9 cellular contexts compared by ENCODE assay signal in genomic region chr17:76267051-76267576, GRCh38. TPM values are rescaled to one million over a fixed set of nuclear protein-coding genes. Genes with fewer than 3 reads are reported as not detected.
DNase-seq lines count a peak whose midpoint lies in the region; ATAC-seq and TF ChIP-seq lines count a peak whose summit lies in the region.
"Had no signal": no experiment of that assay in that cellular context is flagged by ENCODE, and none has a peak within 500 bp of the region (broad histone marks: within the 10 kb centered on the region; RNA-seq: fewer than 3 reads in every experiment).

No MANE protein-coding gene starts in this region.

- no peak overlapping the region for H3K56ac ChIP-seq in IMR-90 (ENCODE audit: extremely low read depth, insufficient read depth, low read length)

- intact Hi-C loops in IMR-90 (cut with micrococcal nuclease) = loop anchor here (5.0 kb wide), 1 partner anchor 130 kb away; no protein-coding TSS in a partner anchor
- intact Hi-C loops in breast epithelium (cut with DNase I; ENCODE audit: low total_unique reads) = no loop called here

- DNase-seq in IMR-90 = no peak
- DNase-seq in breast epithelium (ENCODE audit: low spot score in 2 of 2) = no peak
- DNase-seq in DMS153 treated with DMSO at 0.1 percent for 48 hours (lab: John Stamatoyannopoulos, UW; ENCODE audit: unreplicated experiment) = no peak
- no peak for DNase-seq in NCI-H2227 treated with DMSO at 0.1 percent for 48 hours (lab: John Stamatoyannopoulos, UW)
- DNase-seq: NCI-H2029 treated with DMSO at 0.1 percent for 48 hours had no signal

- H3K9ac ChIP-seq in IMR-90 (ENCODE audit: low read depth, low read length) (no peak overlapping the region), mucosa of rectum (ENCODE audit: low read depth in 1 of 2, low read length in 2 of 2) (peak overlapping the region; percentile 85 to 86)

- no peak overlapping the region for H3K18ac ChIP-seq in IMR-90 (ENCODE audit: low read depth, low read length)

- peak overlapping the region; percentile 79 for H3K27ac ChIP-seq in ACC112 (ENCODE audit: low read depth, low read length)
- H3K27ac ChIP-seq in IMR-90 (ENCODE audit: insufficient read depth, low read length) = peak overlapping the region; percentile 34; the same call in 1 of the 2 replicates
- peak overlapping the region; percentile 97 to 99 for H3K27ac ChIP-seq in breast epithelium
- peak overlapping the region; percentile 89 to 93 for H3K27ac ChIP-seq in mucosa of rectum (ENCODE audit: low read depth in 2 of 2, low read length in 2 of 2)

- ATAC-seq in IMR-90 (ENCODE audit: low read depth) (no peak), HG02870 (IDR thresholded peaks at IDR 0.05; ENCODE audit: unreplicated experiment) (no peak), HG03095 (IDR thresholded peaks at IDR 0.05; ENCODE audit: unreplicated experiment) (no peak)

- no peak for TF ChIP-seq RAD21 in IMR-90 (IDR thresholded peaks at IDR 0.05; ENCODE audit: low read length)

- H3K4me3 ChIP-seq in ACC112 (ENCODE audit: low read depth, low read length) = peak overlapping the region; percentile 84
- H3K4me3 ChIP-seq in IMR-90 (ENCODE audit: insufficient read depth, low read depth, low read length) = no peak overlapping the region
- H3K4me3 ChIP-seq in breast epithelium = peak overlapping the region; percentile 95 to 97 (median 97)
- H3K4me3 ChIP-seq in mucosa of rectum (ENCODE audit: low read length in 2 of 2) = peak overlapping the region; percentile 60 to 89

- H3K9me1 ChIP-seq in IMR-90 (ENCODE audit: insufficient read depth, low read length) = peaks cover 10% of the 10 kb centered on the region

- peak overlapping the region; percentile 96 for H4K91ac ChIP-seq in IMR-90 (ENCODE audit: insufficient read depth, low read depth, low read length)

- no peaks in the 10 kb centered on the region for H3K36me3 ChIP-seq in ACC112 (ENCODE audit: insufficient read depth, low read length)
- H3K36me3 ChIP-seq in IMR-90 (ENCODE audit: control insufficient read depth, insufficient read depth, low read length) = peaks cover 8% of the 10 kb centered on the region
- H3K36me3 ChIP-seq in breast epithelium = no peaks in the 10 kb centered on the region
- peaks cover 16 to 18% of the 10 kb centered on the region in 2 donors for H3K36me3 ChIP-seq in mucosa of rectum (ENCODE audit: control insufficient read depth in 2 of 2, insufficient read depth in 2 of 2, low read length in 2 of 2)

- 0 out of 2 replicates have a peak overlapping the region, but pooled peaks have one; percentile 26 for H2BK120ac ChIP-seq in IMR-90 (ENCODE audit: low read depth, low read length)

- TF ChIP-seq CTCF in IMR-90 (conservative IDR thresholded peaks at IDR 0.05; ENCODE audit: low read depth, low read length) = no peak
- no peak for TF ChIP-seq CTCF in breast epithelium (IDR thresholded peaks at IDR 0.05)

- no peaks in the 10 kb centered on the region for H3K27me3 ChIP-seq in ACC112 (ENCODE audit: insufficient read depth, low read length)
- H3K27me3 ChIP-seq in IMR-90 (ENCODE audit: control insufficient read depth, insufficient read depth, low read length) = no peaks in the 10 kb centered on the region
- H3K27me3 ChIP-seq in breast epithelium = no peaks in the 10 kb centered on the region
- H3K27me3 ChIP-seq in mucosa of rectum (ENCODE audit: control insufficient read depth in 2 of 2, insufficient read depth in 2 of 2, low read length in 2 of 2) = no peaks in the 10 kb centered on the region

- H2AK9ac ChIP-seq in IMR-90 (replicated peaks; ENCODE audit: low read depth, low read length, poor library complexity) = peak overlapping the region; percentile 98

- H3K79me1 ChIP-seq in IMR-90 (ENCODE audit: low read depth in 1 of 2, low read length in 2 of 2) = peaks cover 32 to 64% of the 10 kb centered on the region in 2 experiments

- H3K79me2 ChIP-seq in ACC112 (ENCODE audit: control insufficient read depth, insufficient read depth, low read length, unreplicated experiment) = peaks cover 43% of the 10 kb centered on the region

- H3K9me3 ChIP-seq in IMR-90 (ENCODE audit: control insufficient read depth, insufficient read depth, low read length) (no peaks in the 10 kb centered on the region), breast epithelium (no peaks in the 10 kb centered on the region), mucosa of rectum (ENCODE audit: control insufficient read depth in 2 of 2, low read length in 2 of 2) (no peaks in the 10 kb centered on the region)

- BruUV-seq in IMR-90 (replicated peaks; lab: Mats Ljungman, UMichigan) = no TSS peak

- no peak overlapping the region for H2BK15ac ChIP-seq in IMR-90 (ENCODE audit: low read depth, low read length)

- in situ Hi-C loops in IMR-90 (cut with MboI; ENCODE audit: low sequenced_read_pairs) = no loop called here

- no peaks in the 10 kb centered on the region for H4K20me1 ChIP-seq in IMR-90 (ENCODE audit: insufficient read depth, low read length)

- 80% methylated on average over 1 of the region's 4 CpGs; no CpG with 5 or more reads in 1 of the 2 experiments for WGBS in IMR-90 (ENCODE audit: extremely low coverage in 2 of 2, insufficient read length in 1 of 2), 2 experiments

- H3K23ac ChIP-seq in IMR-90 (ENCODE audit: low read depth, low read length) = peak overlapping the region; percentile 99

- no peak overlapping the region for H2BK5ac ChIP-seq in IMR-90 (ENCODE audit: low read depth, low read length, poor library complexity, severe bottlenecking)

- H3K4ac ChIP-seq in IMR-90 (ENCODE audit: low read depth, low read length) = peak overlapping the region; percentile 96

- H3K4me1 ChIP-seq in ACC112 (ENCODE audit: control insufficient read depth, insufficient read depth, low read length, unreplicated experiment) = peaks cover 30% of the 10 kb centered on the region
- H3K4me1 ChIP-seq in IMR-90 (ENCODE audit: control insufficient read depth, insufficient read depth, low read length) = peaks cover 10% of the 10 kb centered on the region
- H3K4me1 ChIP-seq in breast epithelium = peaks cover 31 to 38% of the 10 kb centered on the region in 2 donors
- peaks cover 72% of the 10 kb centered on the region in 2 donors for H3K4me1 ChIP-seq in mucosa of rectum (ENCODE audit: control insufficient read depth in 2 of 2, insufficient read depth in 2 of 2, low read length in 2 of 2)

- no peak overlapping the region for H4K5ac ChIP-seq in IMR-90 (ENCODE audit: low read depth, low read length)

- peak overlapping the region; percentile 92 for H2AK5ac ChIP-seq in IMR-90 (ENCODE audit: low read depth, low read length)

- H2AFZ ChIP-seq in ACC112 (ENCODE audit: low read length, unreplicated experiment) = no peak overlapping the region
- H2AFZ ChIP-seq in IMR-90 (replicated peaks; ENCODE audit: low read length, poor library complexity) = peak overlapping the region; percentile 45

- POLR2A ChIA-PET in IMR-90 (lab: Charles Lee; ENCODE audit: unreplicated experiment) = interaction anchor here (0.5 kb wide), 3 partner anchors 50 to 293 kb away, joined by 3 to 5 read pairs (median 3); no protein-coding TSS in a partner anchor

- dilution Hi-C loops in IMR-90 (cut with HindIII; ENCODE audit: low sequenced_read_pairs, unreplicated experiment) = no loop called here

- CTCF ChIA-PET in IMR-90 (lab: Yijun Ruan, JAX) = no interaction called here

- peak overlapping the region; percentile 30 to 95; a peak in 2 of 4 replicates for H4K8ac ChIP-seq in IMR-90 (ENCODE audit: low read depth in 2 of 2, low read length in 2 of 2)

- peak overlapping the region; percentile 88 for H3K4me2 ChIP-seq in IMR-90 (ENCODE audit: low read depth, low read length)

- TF ChIP-seq POLR2A in IMR-90 (IDR thresholded peaks at IDR 0.05; ENCODE audit: low read depth, low read length) (no peak), breast epithelium (IDR thresholded peaks at IDR 0.05) (no peak)

- H3K14ac ChIP-seq in IMR-90 (replicated peaks; ENCODE audit: low read depth, low read length) = peak overlapping the region; percentile 99

- no peak overlapping the region for H2BK20ac ChIP-seq in IMR-90 (ENCODE audit: low read depth, low read length)

TF ChIP-seq in IMR-90, 13 proteins besides CTCF, POLR2A, EP300 and RAD21:
- no peak for TF ChIP-seq CEBPB (IDR thresholded peaks at IDR 0.05; ENCODE audit: low read depth, low read length)
- no peak for TF ChIP-seq RFX5 (IDR thresholded peaks at IDR 0.05; ENCODE audit: low read depth, low read length)
- TF ChIP-seq CHD1 (IDR thresholded peaks at IDR 0.05; ENCODE audit: low read depth, low read length) = no peak
- TF ChIP-seq SMC3 (IDR thresholded peaks at IDR 0.05; ENCODE audit: low read depth, low read length) = no peak

RNA-seq across cellular contexts. Expression of gene UBALD2, which starts 2.0 kb away (rescaled TPM):
- total RNA-seq in IMR-90 (2012; rRNA removed) (0.90 and 1.4 TPM in 2 replicates), breast epithelium (10 to 100 TPM; 11.1 to 15.1 (median 13.0) TPM)
- 12.1 and 19.9 TPM in 2 replicates for polyA plus RNA-seq in IMR-90 (2012; rRNA removed)
- polyA plus RNA-seq in IMR-90 (2012; cell fraction: cytosol; rRNA removed) = 11.6 and 33.1 TPM in 2 replicates
- 14.2 and 21.7 TPM in 2 replicates for polyA plus RNA-seq in IMR-90 (2012; cell fraction: nucleus; rRNA removed; ENCODE audit: low replicate concordance)

RNA-seq across cellular contexts. Expression of gene RNF157, which starts 26.8 kb away (rescaled TPM):
- total RNA-seq in IMR-90 (2012; rRNA removed) = 0.54 and 0.83 TPM in 2 replicates
- polyA plus RNA-seq in IMR-90 (2012; rRNA removed) = 1.1 and 1.3 TPM in 2 replicates
- 0.56 and 0.93 TPM in 2 replicates for polyA plus RNA-seq in IMR-90 (2012; cell fraction: cytosol; rRNA removed)
- polyA plus RNA-seq in IMR-90 (2012; cell fraction: nucleus; rRNA removed; ENCODE audit: low replicate concordance) = 0.74 and 1.1 TPM in 2 replicates
- 1 to 10 TPM; 3.1 to 7.8 (median 4.3) TPM for total RNA-seq in breast epithelium

RNA-seq across cellular contexts. Expression of gene QRICH2, which starts 41.0 kb away (rescaled TPM):
- 3.9 and 4.8 TPM in 2 replicates for total RNA-seq in IMR-90 (2012; rRNA removed)
- polyA plus RNA-seq in IMR-90 (2012; rRNA removed) = 4.3 and 4.7 TPM in 2 replicates
- polyA plus RNA-seq in IMR-90 (2012; cell fraction: cytosol; rRNA removed) = 1.5 and 2.8 TPM in 2 replicates
- 30.2 and 57.3 TPM in 2 replicates for polyA plus RNA-seq in IMR-90 (2012; cell fraction: nucleus; rRNA removed; ENCODE audit: low replicate concordance)
- 1 to 10 TPM; 3.0 to 4.3 (median 3.8) TPM for total RNA-seq in breast epithelium

Comparison
In these comparisons a context has a peak if more than half of its experiments do, and no peak if none do; other contexts are left out.
1. H3K27ac ChIP-seq: peak in every context shown above with its lines; median percentile 98 in breast epithelium; 91 in mucosa of rectum; 79 in ACC112; 34 in IMR-90.